Comparison of ENCODE assay signal across 8 cellular contexts in the genomic region with DNA sequence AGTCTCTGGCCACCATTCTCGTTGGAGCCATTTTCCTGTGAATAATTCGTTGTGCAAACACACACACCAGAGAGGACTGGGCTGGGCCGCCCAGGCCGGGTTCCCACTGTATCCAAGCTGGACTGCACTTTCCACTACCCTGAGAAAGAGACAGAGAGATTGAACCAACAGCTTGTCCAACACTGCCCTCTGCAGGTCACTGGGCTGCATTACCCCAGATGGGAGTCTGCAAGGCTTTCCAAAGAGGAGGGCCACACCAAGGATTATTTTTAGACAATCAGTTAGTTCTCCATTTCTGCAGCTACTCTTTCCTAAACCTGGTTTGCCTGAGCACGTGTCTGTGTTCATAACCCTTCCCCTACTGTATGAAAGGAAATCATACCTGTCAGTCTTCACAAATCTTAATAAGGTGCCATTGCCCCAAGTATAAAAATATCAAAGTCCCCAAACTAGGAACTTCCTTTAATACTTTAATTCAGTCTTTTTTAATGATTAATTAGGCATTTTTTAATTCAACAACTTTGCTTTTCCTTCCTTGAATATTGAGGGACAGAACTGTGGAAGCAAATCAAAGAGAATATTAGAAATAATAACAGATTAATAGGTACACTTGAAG. TPM values are rescaled to one million over a fixed set of nuclear protein-coding genes. Genes with fewer than 3 reads are reported as not detected.
DNase-seq lines count a peak whose midpoint lies in the region; ATAC-seq and TF ChIP-seq lines count a peak whose summit lies in the region.

No MANE protein-coding gene starts in this region.

- H3K4me1 Mint-ChIP-seq in endodermal cell, result peaks cover 30% of the 10 kb centered on the region
- H3K4me1 Mint-ChIP-seq in mesothelial cell of epicardium, result peaks cover 25% of the 10 kb centered on the region

- intact Hi-C loops in A673 (cut with micrococcal nuclease; ENCODE audit: unreplicated experiment), result loop anchor here (1.0 to 5.0 kb wide), 5 partner anchors 88 to 707 kb away; no protein-coding TSS in a partner anchor

- no peak overlapping the region for H3K4me3 Mint-ChIP-seq in endodermal cell
- no peak overlapping the region for H3K4me3 Mint-ChIP-seq in mesothelial cell of epicardium

- H3K9me3 ChIP-seq in A673 (ENCODE audit: low read depth, low read length, poor library complexity, severe bottlenecking) (no peaks in the 10 kb centered on the region), endodermal cell (ENCODE audit: control insufficient read depth, low read length) (no peaks in the 10 kb centered on the region)

- H3K9ac ChIP-seq in endodermal cell (ENCODE audit: extremely low read depth, low read length, poor library complexity, severe bottlenecking), result no peak overlapping the region

- POLR2A ChIA-PET in A673 (lab: Charles Lee; ENCODE audit: low non-redundant PET), result no interaction called here

- WGBS in endodermal cell (ENCODE audit: insufficient coverage in 1 of 2, insufficient read length in 1 of 2), 2 experiments, result 12% methylated on average over 5 of the region's 5 CpGs

- peak; percentile 95 for TF ChIP-seq CTCF in A673 (conservative IDR thresholded peaks at IDR 0.05; ENCODE audit: low read depth, low read length)
- peak; percentile 97 for TF ChIP-seq CTCF in endodermal cell (conservative IDR thresholded peaks at IDR 0.05)
- peak; percentile 96 for TF ChIP-seq CTCF in mesothelial cell of epicardium (IDR thresholded peaks at IDR 0.05; ENCODE audit: unreplicated experiment)

- CTCF ChIA-PET in A673 (lab: Charles Lee), result interaction anchor here (0.6 to 4.5 kb wide), 13 partner anchors 14 to 1469 kb away, joined by 3 to 75 read pairs (median 4); no protein-coding TSS in a partner anchor

- H3K27me3 ChIP-seq in A673 (replicated peaks; ENCODE audit: insufficient read depth, low read depth, low read length, poor library complexity), result no peaks in the 10 kb centered on the region
- H3K27me3 ChIP-seq in endodermal cell (ENCODE audit: control insufficient read depth, insufficient read depth, low read length, poor library complexity, severe bottlenecking), result no peaks in the 10 kb centered on the region

- no peaks in the 10 kb centered on the region for H3K36me3 ChIP-seq in A673 (ENCODE audit: insufficient read depth, low read length, poor library complexity, severe bottlenecking)
- no peaks in the 10 kb centered on the region for H3K36me3 ChIP-seq in endodermal cell (ENCODE audit: control insufficient read depth, insufficient read depth, low read length)

- no peaks in the 10 kb centered on the region for H3K27me3 Mint-ChIP-seq in endodermal cell (ENCODE audit: insufficient read depth)
- H3K27me3 Mint-ChIP-seq in mesothelial cell of epicardium (ENCODE audit: low read depth), result peaks cover 1% of the 10 kb centered on the region

- peaks cover 40% of the 10 kb centered on the region for H3K4me1 ChIP-seq in A673 (ENCODE audit: insufficient read depth, low read length, poor library complexity, severe bottlenecking)
- H3K4me1 ChIP-seq in endodermal cell (ENCODE audit: control insufficient read depth, insufficient read depth, low read length), result no peaks in the 10 kb centered on the region

- H3K27ac ChIP-seq in A673 (ENCODE audit: low read depth, low read length, poor library complexity, severe bottlenecking), result no peak overlapping the region
- no peak overlapping the region for H3K27ac ChIP-seq in endodermal cell (ENCODE audit: low read depth, low read length)

- ATAC-seq in GM18867 (IDR thresholded peaks at IDR 0.05; ENCODE audit: unreplicated experiment), result peak; percentile 69

- BruUV-seq in A673 (replicated peaks; lab: Mats Ljungman, UMichigan), result no TSS peak

- H3K36me3 Mint-ChIP-seq in endodermal cell (ENCODE audit: low read depth) (no peaks in the 10 kb centered on the region), mesothelial cell of epicardium (no peaks in the 10 kb centered on the region)

- DNase-seq in A673 (ENCODE audit: low spot score), result peak; percentile 93
- DNase-seq in HK-2 (ENCODE audit: unreplicated experiment), result peak; percentile 73
- DNase-seq in NOMO-1 treated with DMSO at 0.1 percent for 48 hours (lab: John Stamatoyannopoulos, UW; ENCODE audit: unreplicated experiment), result peak; percentile 90
- DNase-seq in activated CD8-positive, alpha-beta memory T cell treated with anti-CD3 and anti-CD28 coated beads for 1 hour (ENCODE audit: extremely low read depth in 1 of 2, low read depth in 1 of 2), result peak; percentile 35 to 55
- peak; percentile 96 for DNase-seq in endodermal cell
- DNase-seq in mesothelial cell of epicardium (ENCODE audit: low spot score in 2 of 2, unreplicated experiment in 2 of 2), result peak; percentile 63 to 92
- peak; percentile 48 to 49 for DNase-seq in stimulated activated CD8-positive, alpha-beta memory T cell treated with anti-CD3 and anti-CD28 coated beads, Interleukin-15, amount 100 ng/mL, for 48 hours (ENCODE audit: low read depth in 2 of 2)

- no peaks in the 10 kb centered on the region for H3K9me3 Mint-ChIP-seq in endodermal cell
- no peaks in the 10 kb centered on the region for H3K9me3 Mint-ChIP-seq in mesothelial cell of epicardium

- H3K4me3 ChIP-seq in A673 (ENCODE audit: low read depth, low read length, poor library complexity, severe bottlenecking) (no peak overlapping the region), endodermal cell (ENCODE audit: low read length) (no peak overlapping the region)

- H3K27ac Mint-ChIP-seq in endodermal cell (no peak overlapping the region), mesothelial cell of epicardium (no peak overlapping the region)

RNA-seq across cellular contexts. Expression of gene FGF1, which starts 13.3 kb away (rescaled TPM):
- total RNA-seq in A673 (2021) (0.71 and 2.3 TPM in 2 replicates), endodermal cell (under 1 TPM in 1 of 2 donors, not detected in 1; 0.77 TPM), mesothelial cell of epicardium (0.07 TPM in 1 of 3 replicates, not detected in the others)
- 0.28 TPM for polyA plus RNA-seq in endodermal cell (2013, experiment 1 of 2)
- polyA plus RNA-seq in endodermal cell (2013, experiment 2 of 2), result 0.54 TPM

Comparison
In these comparisons a context has a peak if more than half of its experiments do, and no peak if none do; other contexts are left out.
1. DNase-seq: peak in every context shown above with its lines; median percentile 96 in endodermal cell; 93 in A673; 90 in NOMO-1 treated with DMSO at 0.1 percent for 48 hours; 78 in mesothelial cell of epicardium; 73 in HK-2; 48 in stimulated activated CD8-positive, alpha-beta memory T cell treated with anti-CD3 and anti-CD28 coated beads, Interleukin-15, amount 100 ng/mL, for 48 hours; 45 in activated CD8-positive, alpha-beta memory T cell treated with anti-CD3 and anti-CD28 coated beads for 1 hour.